Comparison of ENCODE assay signal across 1 cellular context in the genomic region with DNA sequence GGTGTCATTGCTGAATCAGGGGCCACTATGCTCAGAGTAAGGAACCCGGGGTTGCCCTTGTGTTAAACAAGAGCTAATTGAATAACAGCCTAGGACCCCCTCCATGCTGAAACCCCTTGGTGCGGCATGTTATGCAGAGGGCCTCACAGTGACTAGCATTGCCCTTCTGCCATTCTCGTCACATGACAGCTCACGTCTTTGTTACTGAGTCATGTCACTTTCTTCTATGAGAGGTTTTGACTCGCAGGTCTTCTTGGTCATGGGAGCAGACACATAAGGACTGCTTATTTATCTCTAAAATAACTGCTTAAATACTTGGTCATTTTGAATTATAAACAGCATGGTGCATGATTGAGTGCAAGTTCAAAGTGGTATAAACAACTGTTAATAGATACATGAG.
TF ChIP-seq lines count a peak whose summit lies in the region.

No MANE protein-coding gene starts in this region.

TF ChIP-seq in K562, 482 proteins besides CTCF, POLR2A, EP300 and RAD21:
- TF ChIP-seq, protein P1, sequence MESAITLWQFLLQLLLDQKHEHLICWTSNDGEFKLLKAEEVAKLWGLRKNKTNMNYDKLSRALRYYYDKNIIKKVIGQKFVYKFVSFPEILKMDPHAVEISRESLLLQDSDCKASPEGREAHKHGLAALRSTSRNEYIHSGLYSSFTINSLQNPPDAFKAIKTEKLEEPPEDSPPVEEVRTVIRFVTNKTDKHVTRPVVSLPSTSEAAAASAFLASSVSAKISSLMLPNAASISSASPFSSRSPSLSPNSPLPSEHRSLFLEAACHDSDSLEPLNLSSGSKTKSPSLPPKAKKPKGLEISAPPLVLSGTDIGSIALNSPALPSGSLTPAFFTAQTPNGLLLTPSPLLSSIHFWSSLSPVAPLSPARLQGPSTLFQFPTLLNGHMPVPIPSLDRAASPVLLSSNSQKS (CRISPR knock-in tag; IDR thresholded peaks at IDR 0.05): no peak
- TF ChIP-seq, protein P2, sequence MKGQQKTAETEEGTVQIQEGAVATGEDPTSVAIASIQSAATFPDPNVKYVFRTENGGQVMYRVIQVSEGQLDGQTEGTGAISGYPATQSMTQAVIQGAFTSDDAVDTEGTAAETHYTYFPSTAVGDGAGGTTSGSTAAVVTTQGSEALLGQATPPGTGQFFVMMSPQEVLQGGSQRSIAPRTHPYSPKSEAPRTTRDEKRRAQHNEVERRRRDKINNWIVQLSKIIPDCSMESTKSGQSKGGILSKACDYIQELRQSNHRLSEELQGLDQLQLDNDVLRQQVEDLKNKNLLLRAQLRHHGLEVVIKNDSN (CRISPR knock-in tag; IDR thresholded peaks at IDR 0.05): peak; percentile 43; the same call in 1 of the 2 replicates
- TF ChIP-seq TFE3 (CRISPR knock-in tag; IDR thresholded peaks at IDR 0.05): peak; percentile 45
- TF ChIP-seq PTTG1 (tag; IDR thresholded peaks at IDR 0.05; ENCODE audit: low read depth): no peak
- no peak for TF ChIP-seq NCOA1 (IDR thresholded peaks at IDR 0.05; ENCODE audit: low read depth)
- TF ChIP-seq ZBTB17 (CRISPR knock-in tag; IDR thresholded peaks at IDR 0.05): 0 out of 2 replicates have a peak, but pooled peaks have one; percentile 41
- TF ChIP-seq, protein P3, sequence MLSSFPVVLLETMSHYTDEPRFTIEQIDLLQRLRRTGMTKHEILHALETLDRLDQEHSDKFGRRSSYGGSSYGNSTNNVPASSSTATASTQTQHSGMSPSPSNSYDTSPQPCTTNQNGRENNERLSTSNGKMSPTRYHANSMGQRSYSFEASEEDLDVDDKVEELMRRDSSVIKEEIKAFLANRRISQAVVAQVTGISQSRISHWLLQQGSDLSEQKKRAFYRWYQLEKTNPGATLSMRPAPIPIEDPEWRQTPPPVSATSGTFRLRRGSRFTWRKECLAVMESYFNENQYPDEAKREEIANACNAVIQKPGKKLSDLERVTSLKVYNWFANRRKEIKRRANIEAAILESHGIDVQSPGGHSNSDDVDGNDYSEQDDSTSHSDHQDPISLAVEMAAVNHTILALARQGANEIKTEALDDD (IDR thresholded peaks at IDR 0.05): no peak
